21 cellular contexts compared by ENCODE assay signal in the genomic region with DNA sequence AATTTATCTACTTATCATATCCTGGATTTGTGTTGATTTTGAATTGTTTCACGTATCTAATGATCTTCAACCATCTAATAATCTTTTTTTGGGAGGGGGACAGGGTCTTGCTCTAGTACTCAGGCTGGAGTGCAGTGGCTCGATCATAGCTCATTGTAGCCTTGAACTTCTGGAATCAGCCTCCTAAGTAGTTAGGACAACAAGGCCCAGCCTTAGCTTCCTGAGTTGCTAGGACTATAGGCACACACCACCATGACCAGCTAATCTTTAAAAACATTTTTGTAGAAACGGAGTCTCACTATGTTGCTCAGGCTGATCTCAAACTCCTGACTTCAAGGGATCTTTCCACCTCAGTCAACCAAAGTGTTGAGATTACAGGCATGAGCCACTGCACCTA. TPM values are rescaled to one million over a fixed set of nuclear protein-coding genes. Genes with fewer than 3 reads are reported as not detected.
DNase-seq lines count a peak whose midpoint lies in the region; ATAC-seq and TF ChIP-seq lines count a peak whose summit lies in the region.
"Had no signal": no experiment of that assay in that cellular context is flagged by ENCODE, and none has a peak within 500 bp of the region (broad histone marks: within the 10 kb centered on the region; RNA-seq: fewer than 3 reads in every experiment).

No MANE protein-coding gene starts in this region.

- H3K36me3 Mint-ChIP-seq in MCF 10A (ENCODE audit: insufficient read depth, unreplicated experiment) (peaks cover 37% of the 10 kb centered on the region), activated B cell treated with CpG ODN at 0.5 μM for 24 hours (ENCODE audit: low read depth) (peaks cover 53% of the 10 kb centered on the region)
- peaks cover 56% of the 10 kb centered on the region for H3K36me3 Mint-ChIP-seq in stimulated activated memory B cell treated with anti-CD40 and anti-IgM and Interleukin-4, amounts not matched to agents 10 μg/mL and 1 μg/mL and 100 μg/mL, for 72 hours
- H3K36me3 Mint-ChIP-seq in activated T-cell treated with anti-CD3 and anti-CD28 coated beads, Interleukin-2, amount 50 U/mL, for 24 hours (ENCODE audit: low read depth): peaks cover 89% of the 10 kb centered on the region

- peak overlapping the region; percentile 40; the same call in 1 of the 2 replicates for H3K23ac ChIP-seq in IMR-90 (ENCODE audit: low read depth, low read length)

- H3K9me3 ChIP-seq in breast epithelium (no peaks in the 10 kb centered on the region), IMR-90 (ENCODE audit: control insufficient read depth, insufficient read depth, low read length) (no peaks in the 10 kb centered on the region)
- H3K9me3 ChIP-seq: BE2C had no signal

- no peaks in the 10 kb centered on the region for H4K20me1 ChIP-seq in IMR-90 (ENCODE audit: insufficient read depth, low read length)

- H3K4ac ChIP-seq in IMR-90 (ENCODE audit: low read depth, low read length): no peak overlapping the region

- H2BK120ac ChIP-seq in IMR-90 (ENCODE audit: low read depth, low read length): no peak overlapping the region

- TF ChIP-seq RAD21 in IMR-90 (IDR thresholded peaks at IDR 0.05; ENCODE audit: low read length): no peak

- H3K27ac ChIP-seq in breast epithelium (no peak overlapping the region), IMR-90 (ENCODE audit: insufficient read depth, low read length) (no peak overlapping the region)
- H3K27ac ChIP-seq: GM23248, PC-9, RWPE1 had no signal

- no peak overlapping the region for H2AK5ac ChIP-seq in IMR-90 (ENCODE audit: low read depth, low read length)

- BruUV-seq in MCF 10A (replicated peaks; lab: Mats Ljungman, UMichigan): no TSS peak
- BruUV-seq in IMR-90 (replicated peaks; lab: Mats Ljungman, UMichigan): no TSS peak

- no peak overlapping the region for H2AFZ ChIP-seq in IMR-90 (replicated peaks; ENCODE audit: low read length, poor library complexity)
- H2AFZ ChIP-seq: GM23248, PC-9 had no signal

- H3K79me1 ChIP-seq in IMR-90 (ENCODE audit: low read depth in 1 of 2, low read length in 2 of 2): peaks cover 3 to 25% of the 10 kb centered on the region in 2 experiments

- peaks cover 33% of the 10 kb centered on the region for H3K4me1 Mint-ChIP-seq in MCF 10A (ENCODE audit: insufficient read depth, unreplicated experiment)
- peaks cover 30% of the 10 kb centered on the region for H3K4me1 Mint-ChIP-seq in activated B cell treated with CpG ODN at 0.5 μM for 24 hours
- peaks cover 23% of the 10 kb centered on the region for H3K4me1 Mint-ChIP-seq in stimulated activated memory B cell treated with anti-CD40 and anti-IgM and Interleukin-4, amounts not matched to agents 10 μg/mL and 1 μg/mL and 100 μg/mL, for 72 hours
- H3K4me1 Mint-ChIP-seq in activated T-cell treated with anti-CD3 and anti-CD28 coated beads, Interleukin-2, amount 50 U/mL, for 24 hours (ENCODE audit: low read depth): no peaks in the 10 kb centered on the region

- H2BK15ac ChIP-seq in IMR-90 (ENCODE audit: low read depth, low read length): no peak overlapping the region

- H4K5ac ChIP-seq in IMR-90 (ENCODE audit: low read depth, low read length): no peak overlapping the region; the same call in 1 of the 2 replicates

- dilution Hi-C loops in IMR-90 (cut with HindIII; ENCODE audit: low sequenced_read_pairs, unreplicated experiment): no loop called here

- no CpG with 5 or more reads among the region's 3 CpGs for WGBS in IMR-90 (ENCODE audit: extremely low coverage in 2 of 2, insufficient read length in 1 of 2), 2 experiments

- CTCF ChIA-PET in MCF 10A (lab: Yijun Ruan, JAX) (interaction anchor here (0.9 to 1.3 kb wide), 2 partner anchors 502 to 503 kb away, joined by 3 read pairs; no protein-coding TSS in a partner anchor), IMR-90 (lab: Yijun Ruan, JAX) (interaction anchor here (0.9 kb wide), 1 partner anchor 17 kb away, joined by 3 read pairs; no protein-coding TSS in a partner anchor), activated B cell treated with CpG ODN at 0.5 μM for 24 hours (lab: Charles Lee) (interaction anchor here (0.8 kb wide), 1 partner anchor 23 kb away, joined by 5 read pairs; no protein-coding TSS in a partner anchor)

- H3K9ac ChIP-seq in IMR-90 (ENCODE audit: low read depth, low read length): no peak overlapping the region
- H3K9ac ChIP-seq: GM23248 had no signal

- no peak overlapping the region for H4K8ac ChIP-seq in IMR-90 (ENCODE audit: low read depth in 2 of 2, low read length in 2 of 2)

- H3K4me1 ChIP-seq in breast epithelium (peaks cover 0 to 4% of the 10 kb centered on the region in 2 donors), IMR-90 (ENCODE audit: control insufficient read depth, insufficient read depth, low read length) (peaks cover 7% of the 10 kb centered on the region)

- no peak for DNase-seq in MCF 10A (ENCODE audit: unreplicated experiment)
- DNase-seq in breast epithelium (ENCODE audit: low spot score in 2 of 2): no peak
- DNase-seq in IMR-90: no peak
- DNase-seq in activated B cell treated with CpG ODN at 0.5 μM for 24 hours: no peak
- no peak for DNase-seq in cerebellar cortex (ENCODE audit: low spot score)
- DNase-seq in activated T-cell treated with anti-CD3 and anti-CD28 coated beads, Interleukin-2, amount 50 U/mL, for 24 hours: no peak
- DNase-seq in CD1c-positive myeloid dendritic cell (ENCODE audit: extremely low spot score): no peak
- DNase-seq: 8988T; BE2C; CD8-positive, alpha-beta T cell; GM23248; KG1; NCI-H1417; NCI-H187; NCI-H2107; NCI-H524; PC-9; SIG-M5 had no signal

- no peak for TF ChIP-seq POLR2A in breast epithelium (IDR thresholded peaks at IDR 0.05)
- TF ChIP-seq POLR2A in IMR-90 (IDR thresholded peaks at IDR 0.05; ENCODE audit: low read depth, low read length): no peak

- H3K36me3 ChIP-seq in breast epithelium: no peaks in the 10 kb centered on the region
- peaks cover 4% of the 10 kb centered on the region; the same call in 1 of the 2 replicates for H3K36me3 ChIP-seq in IMR-90 (ENCODE audit: control insufficient read depth, insufficient read depth, low read length)

- no peaks in the 10 kb centered on the region for H3K9me3 Mint-ChIP-seq in MCF 10A (ENCODE audit: unreplicated experiment)
- no peaks in the 10 kb centered on the region for H3K9me3 Mint-ChIP-seq in activated B cell treated with CpG ODN at 0.5 μM for 24 hours
- H3K9me3 Mint-ChIP-seq in stimulated activated memory B cell treated with anti-CD40 and anti-IgM and Interleukin-4, amounts not matched to agents 10 μg/mL and 1 μg/mL and 100 μg/mL, for 72 hours: no peaks in the 10 kb centered on the region
- no peaks in the 10 kb centered on the region for H3K9me3 Mint-ChIP-seq in activated T-cell treated with anti-CD3 and anti-CD28 coated beads, Interleukin-2, amount 50 U/mL, for 24 hours
- H3K9me3 Mint-ChIP-seq: CD8-positive, alpha-beta T cell had no signal

- H3K9me1 ChIP-seq in IMR-90 (ENCODE audit: insufficient read depth, low read length): peaks cover 13% of the 10 kb centered on the region

- intact Hi-C loops in MCF 10A (cut with micrococcal nuclease) (no loop called here), breast epithelium (cut with DNase I; ENCODE audit: low total_unique reads) (no loop called here), IMR-90 (cut with micrococcal nuclease) (no loop called here), activated B cell treated with CpG ODN at 0.5 μM for 24 hours (cut with micrococcal nuclease) (no loop called here)

- no peak for ATAC-seq in IMR-90 (ENCODE audit: low read depth)
- no peak for ATAC-seq in activated B cell treated with CpG ODN at 0.5 μM for 24 hours (ENCODE audit: low read depth)
- no peak for ATAC-seq in stimulated activated memory B cell treated with anti-CD40 and anti-IgM and Interleukin-4, amounts not matched to agents 10 μg/mL and 1 μg/mL and 100 μg/mL, for 72 hours
- ATAC-seq: CD8-positive, alpha-beta T cell; HCT116 had no signal

- H3K56ac ChIP-seq in IMR-90 (ENCODE audit: extremely low read depth, insufficient read depth, low read length): no peak overlapping the region

- no peak overlapping the region for H2BK5ac ChIP-seq in IMR-90 (ENCODE audit: low read depth, low read length, poor library complexity, severe bottlenecking)

- no peak overlapping the region for H2AK9ac ChIP-seq in IMR-90 (replicated peaks; ENCODE audit: low read depth, low read length, poor library complexity)

- H2BK20ac ChIP-seq in IMR-90 (ENCODE audit: low read depth, low read length): no peak overlapping the region

- H3K27me3 ChIP-seq in breast epithelium: no peaks in the 10 kb centered on the region
- no peaks in the 10 kb centered on the region for H3K27me3 ChIP-seq in IMR-90 (ENCODE audit: control insufficient read depth, insufficient read depth, low read length)
- H3K27me3 ChIP-seq: BE2C had no signal

- H3K4me3 ChIP-seq in breast epithelium (no peak overlapping the region), IMR-90 (ENCODE audit: insufficient read depth, low read depth, low read length) (no peak overlapping the region)
- H3K4me3 ChIP-seq: GM23248, PC-9 had no signal

- no peak overlapping the region for H4K91ac ChIP-seq in IMR-90 (ENCODE audit: insufficient read depth, low read depth, low read length)

- H3K4me2 ChIP-seq in IMR-90 (ENCODE audit: low read depth, low read length): no peak overlapping the region
- H3K4me2 ChIP-seq: PC-9 had no signal

- H3K18ac ChIP-seq in IMR-90 (ENCODE audit: low read depth, low read length): no peak overlapping the region

- H3K27ac Mint-ChIP-seq in MCF 10A (ENCODE audit: low read depth, unreplicated experiment) (peak overlapping the region; percentile 10), activated B cell treated with CpG ODN at 0.5 μM for 24 hours (peak overlapping the region; percentile 8)
- H3K27ac Mint-ChIP-seq in stimulated activated memory B cell treated with anti-CD40 and anti-IgM and Interleukin-4, amounts not matched to agents 10 μg/mL and 1 μg/mL and 100 μg/mL, for 72 hours: peak overlapping the region; percentile 54
- no peak overlapping the region for H3K27ac Mint-ChIP-seq in activated T-cell treated with anti-CD3 and anti-CD28 coated beads, Interleukin-2, amount 50 U/mL, for 24 hours
- H3K27ac Mint-ChIP-seq: CD8-positive, alpha-beta T cell had no signal

- TF ChIP-seq CTCF in MCF 10A (IDR thresholded peaks at IDR 0.05; ENCODE audit: unreplicated experiment) (no peak), breast epithelium (IDR thresholded peaks at IDR 0.05) (no peak), IMR-90 (conservative IDR thresholded peaks at IDR 0.05; ENCODE audit: low read depth, low read length) (no peak), activated B cell treated with CpG ODN at 0.5 μM for 24 hours (IDR thresholded peaks at IDR 0.05) (no peak)

- in situ Hi-C loops in IMR-90 (cut with MboI; ENCODE audit: low sequenced_read_pairs): no loop called here

- H3K4me3 Mint-ChIP-seq in MCF 10A (ENCODE audit: unreplicated experiment) (no peak overlapping the region), activated B cell treated with CpG ODN at 0.5 μM for 24 hours (no peak overlapping the region)
- no peak overlapping the region for H3K4me3 Mint-ChIP-seq in stimulated activated memory B cell treated with anti-CD40 and anti-IgM and Interleukin-4, amounts not matched to agents 10 μg/mL and 1 μg/mL and 100 μg/mL, for 72 hours
- no peak overlapping the region for H3K4me3 Mint-ChIP-seq in activated T-cell treated with anti-CD3 and anti-CD28 coated beads, Interleukin-2, amount 50 U/mL, for 24 hours
- H3K4me3 Mint-ChIP-seq: CD8-positive, alpha-beta T cell had no signal

- POLR2A ChIA-PET in MCF 10A (lab: Yijun Ruan, JAX) (interaction anchor here (0.7 to 1.1 kb wide), 2 partner anchors 23 to 119 kb away, joined by 3 to 5 read pairs; no protein-coding TSS in a partner anchor), IMR-90 (lab: Charles Lee; ENCODE audit: unreplicated experiment) (no interaction called here), activated B cell treated with CpG ODN at 0.5 μM for 24 hours (lab: Charles Lee) (interaction anchor here (1.4 kb wide), 1 partner anchor 34 kb away, joined by 3 read pairs; a partner anchor contains a TSS)

- H3K27me3 Mint-ChIP-seq in MCF 10A (ENCODE audit: insufficient read depth, unreplicated experiment) (no peaks in the 10 kb centered on the region), activated B cell treated with CpG ODN at 0.5 μM for 24 hours (no peaks in the 10 kb centered on the region)
- no peaks in the 10 kb centered on the region for H3K27me3 Mint-ChIP-seq in stimulated activated memory B cell treated with anti-CD40 and anti-IgM and Interleukin-4, amounts not matched to agents 10 μg/mL and 1 μg/mL and 100 μg/mL, for 72 hours
- H3K27me3 Mint-ChIP-seq in activated T-cell treated with anti-CD3 and anti-CD28 coated beads, Interleukin-2, amount 50 U/mL, for 24 hours: no peaks in the 10 kb centered on the region

- H3K14ac ChIP-seq in IMR-90 (replicated peaks; ENCODE audit: low read depth, low read length): no peak overlapping the region

RNA-seq across cellular contexts. Expression of a gene that starts 34.6 kb away (rescaled TPM):
- 60.8 and 68.5 TPM in 2 replicates for total RNA-seq in MCF 10A (2022)
- total RNA-seq in breast epithelium: 10 to 100 TPM; 47.8 to 71.3 (median 51.8) TPM
- 80.3 and 90.5 TPM in 2 replicates for total RNA-seq in IMR-90 (2012; rRNA removed)
- 38.7 and 46.9 TPM in 2 replicates for polyA plus RNA-seq in IMR-90 (2012; rRNA removed)
- 21.4 and 34.8 TPM in 2 replicates for polyA plus RNA-seq in IMR-90 (2012; cell fraction: cytosol; rRNA removed)
- 20.3 and 37.8 TPM in 2 replicates for polyA plus RNA-seq in IMR-90 (2012; cell fraction: nucleus; rRNA removed; ENCODE audit: low replicate concordance)
- total RNA-seq in activated B cell treated with CpG ODN at 0.5 μM for 24 hours: 69.2 and 71.6 TPM in 2 replicates

RNA-seq across cellular contexts. Expression of a gene that starts 34.8 kb away (rescaled TPM):
- 20.3 and 20.6 TPM in 2 replicates for total RNA-seq in MCF 10A (2022)
- total RNA-seq in breast epithelium: 10 to 100 TPM in 1 of 3 donors, 1 to 10 TPM in 2; 5.6 to 10.1 (median 7.5) TPM
- 9.9 and 10.0 TPM in 2 replicates for total RNA-seq in IMR-90 (2012; rRNA removed)
- 5.2 and 6.5 TPM in 2 replicates for polyA plus RNA-seq in IMR-90 (2012; rRNA removed)
- 1.6 and 2.2 TPM in 2 replicates for polyA plus RNA-seq in IMR-90 (2012; cell fraction: cytosol; rRNA removed)
- 3.1 and 8.4 TPM in 2 replicates for polyA plus RNA-seq in IMR-90 (2012; cell fraction: nucleus; rRNA removed; ENCODE audit: low replicate concordance)
- 6.2 and 8.9 TPM in 2 replicates for total RNA-seq in activated B cell treated with CpG ODN at 0.5 μM for 24 hours
